1 cellular context compared by ENCODE assay signal in the genomic region with DNA sequence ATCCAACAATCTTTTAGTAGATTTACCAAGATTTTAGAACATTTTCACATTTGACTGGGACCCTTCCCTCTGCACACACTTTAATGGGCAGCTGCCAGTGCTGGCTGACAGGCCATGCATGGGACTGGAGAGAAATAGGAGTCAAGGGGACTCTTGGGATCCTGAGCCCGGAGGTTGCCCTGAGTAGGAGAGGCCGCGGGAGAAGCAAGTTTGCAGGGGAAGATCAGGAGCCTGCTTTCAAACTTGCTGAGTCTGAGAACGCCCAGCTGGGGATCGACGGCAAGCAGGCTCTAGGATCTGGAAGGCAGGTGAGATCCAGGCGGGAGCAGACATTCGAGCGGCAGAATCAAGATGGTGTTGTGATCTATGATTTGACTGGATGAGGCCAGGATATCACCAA.
TF ChIP-seq lines count a peak whose summit lies in the region.

No MANE protein-coding gene starts in this region.

TF ChIP-seq in WTC11, 78 proteins besides CTCF, POLR2A, EP300 and RAD21 (continued from another document):
- no peak for TF ChIP-seq ZBTB43 (CRISPR knock-in tag; IDR thresholded peaks at IDR 0.05)
- no peak for TF ChIP-seq AR (CRISPR knock-in tag; IDR thresholded peaks at IDR 0.05)
- TF ChIP-seq, protein P1, sequence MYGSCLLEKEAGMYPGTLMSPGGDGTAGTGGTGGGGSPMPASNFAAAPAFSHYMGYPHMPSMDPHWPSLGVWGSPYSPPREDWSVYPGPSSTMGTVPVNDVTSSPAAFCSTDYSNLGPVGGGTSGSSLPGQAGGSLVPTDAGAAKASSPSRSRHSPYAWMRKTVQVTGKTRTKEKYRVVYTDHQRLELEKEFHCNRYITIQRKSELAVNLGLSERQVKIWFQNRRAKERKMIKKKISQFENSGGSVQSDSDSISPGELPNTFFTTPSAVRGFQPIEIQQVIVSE (CRISPR knock-in tag; IDR thresholded peaks at IDR 0.05; ENCODE audit: borderline replicate concordance) = no peak
- no peak for TF ChIP-seq ZNF425 (CRISPR knock-in tag; conservative IDR thresholded peaks at IDR 0.05)
